ENCODE assay signal across 8 cellular contexts in genomic region chr4:168859888-168860694, GRCh38.
DNase-seq lines count a peak whose midpoint lies in the region; ATAC-seq and TF ChIP-seq lines count a peak whose summit lies in the region.

No MANE protein-coding gene starts in this region.

- no peak overlapping the region for H2AFZ ChIP-seq in osteoblast (ENCODE audit: low read length)

- H3K36me3 ChIP-seq in osteoblast (ENCODE audit: insufficient read depth, low read length): peaks cover 47% of the 10 kb centered on the region

- WGBS in lower leg skin, 2 donors: 92 to 93% methylated on average over 9 of the region's 9 CpGs

- intact Hi-C loops in dorsolateral prefrontal cortex (cut with DNase I) (no loop called here), lower leg skin (cut with DNase I; ENCODE audit: low total_unique reads) (no loop called here)

- TF ChIP-seq POLR2A in lower leg skin (IDR thresholded peaks at IDR 0.05): no peak

- H3K79me2 ChIP-seq in osteoblast (ENCODE audit: insufficient read depth, low read length): peaks cover 93% of the 10 kb centered on the region

- H3K27me3 ChIP-seq in osteoblast (ENCODE audit: insufficient read depth, low read length) (no peaks in the 10 kb centered on the region), dorsolateral prefrontal cortex (no peaks in the 10 kb centered on the region)

- no peak overlapping the region for H3K4me3 ChIP-seq in osteoblast (ENCODE audit: insufficient read depth, low read length)
- no peak overlapping the region for H3K4me3 ChIP-seq in dorsolateral prefrontal cortex
- no peak overlapping the region for H3K4me3 ChIP-seq in lower leg skin (ENCODE audit: low read depth, poor library complexity, severe bottlenecking)

- H3K4me1 ChIP-seq in osteoblast (ENCODE audit: insufficient read depth, low read length): peaks cover 70% of the 10 kb centered on the region

- H4K20me1 ChIP-seq in osteoblast (ENCODE audit: insufficient read depth, low read length): peaks cover 28% of the 10 kb centered on the region

- H3K27ac ChIP-seq in osteoblast (ENCODE audit: low read depth, low read length): peak overlapping the region; percentile 98
- no peak overlapping the region for H3K27ac ChIP-seq in dorsolateral prefrontal cortex

- ATAC-seq in GM18520 (IDR thresholded peaks at IDR 0.05; ENCODE audit: unreplicated experiment) (peak; percentile 93), HG02588 (IDR thresholded peaks at IDR 0.05; ENCODE audit: unreplicated experiment) (peak; percentile 95)
- no peak for ATAC-seq in stimulated activated naive CD8-positive, alpha-beta T cell treated with anti-CD3 and anti-CD28 coated beads, Interleukin-15, Interleukin-2, amounts not matched to agents 100 U/mL and 50 U/mL, for 24 hours

- H3K4me2 ChIP-seq in osteoblast (ENCODE audit: insufficient read depth, low read length): no peak overlapping the region

- DNase-seq in RPMI7951 (ENCODE audit: low read depth) (peak; percentile 70), osteoblast (ENCODE audit: insufficient read length, low spot score, missing footprints) (no peak), middle frontal gyrus (ENCODE audit: extremely low spot score, low spot score) (no peak), dorsolateral prefrontal cortex (no peak), lower leg skin (ENCODE audit: low spot score in 2 of 2) (no peak)
- DNase-seq in stimulated activated naive CD8-positive, alpha-beta T cell treated with anti-CD3 and anti-CD28 coated beads, Interleukin-15, Interleukin-2, amounts not matched to agents 100 U/mL and 50 U/mL, for 24 hours: no peak

- TF ChIP-seq CTCF in osteoblast (IDR thresholded peaks at IDR 0.05; ENCODE audit: extremely low read depth, low read depth, low read length): no peak
- no peak for TF ChIP-seq CTCF in dorsolateral prefrontal cortex (IDR thresholded peaks at IDR 0.05 in 54 of 56, conservative IDR thresholded peaks at IDR 0.05 in 2 of 56; ENCODE audit: low read depth in 1 of 56, partially characterized antibody in 56 of 56)
- no peak for TF ChIP-seq CTCF in lower leg skin (IDR thresholded peaks at IDR 0.05)

- H3K9me3 ChIP-seq in osteoblast (ENCODE audit: low read depth, low read length): no peaks in the 10 kb centered on the region
